Comparison of ENCODE assay signal across 31 cellular contexts in genomic region chr3:8366214-8366613, GRCh38.
"Had no signal": no experiment of that assay in that cellular context is flagged by ENCODE, and none has a peak within 500 bp of the region (broad histone marks: within the 10 kb centered on the region; RNA-seq: fewer than 3 reads in every experiment).

No MANE protein-coding gene starts in this region.

- H3K27me3 ChIP-seq: body of pancreas, dorsolateral prefrontal cortex, heart left ventricle, stomach, uterus had no signal

- H3K27me3 Mint-ChIP-seq: activated naive CD8-positive, alpha-beta T cell; progenitor cell of endocrine pancreas had no signal

- H3K36me3 ChIP-seq: heart left ventricle, stomach, uterus had no signal

- H3K4me3 ChIP-seq: body of pancreas, coronary artery, heart left ventricle, smooth muscle cell, stomach, uterus had no signal

- DNase-seq: activated CD4-positive, alpha-beta T cell treated with anti-CD3 and anti-CD28 coated beads for 1 hour; activated CD8-positive, alpha-beta memory T cell treated with anti-CD3 and anti-CD28 coated beads, Interleukin-2, amount 10 ng/mL, durations not matched to agents 7 days and 5 days; activated CD8-positive, alpha-beta T cell treated with anti-CD3 and anti-CD28 coated beads, Interleukin-2, amount 10 ng/mL, durations not matched to agents 7 days and 5 days; activated T-cell treated with anti-CD3 and anti-CD28 coated beads, Interleukin-2, amount 50 U/mL, for 48 hours; aorta; body of pancreas; dorsolateral prefrontal cortex; effector memory CD4-positive, alpha-beta T cell; erythroblast; heart left ventricle; immature natural killer cell; kidney; left colon; mesenchymal stem cell; natural killer cell; stimulated activated CD4-positive, alpha-beta T cell treated with anti-CD3 and anti-CD28 coated beads, Interleukin-1b, Interleukin-23, amount 100 ng/mL, for 48 hours; stimulated activated CD4-positive, alpha-beta T cell treated with anti-CD3 and anti-CD28 coated beads, Interleukin-4, amount 100 ng/mL, for 4 hours; stimulated activated CD8-positive, alpha-beta memory T cell treated with anti-CD3 and anti-CD28 coated beads, Interleukin-4, amount 100 ng/mL, for 48 hours; stomach; SW 1271; T-helper 9 cell; trophoblast cell; uterus had no signal

- H3K9me3 ChIP-seq: body of pancreas, heart left ventricle, stomach, uterus had no signal

- H3K36me3 Mint-ChIP-seq: natural killer cell, WTC11 had no signal

- H3K4me1 Mint-ChIP-seq: activated CD8-positive, alpha-beta memory T cell treated with anti-CD3 and anti-CD28 coated beads, Interleukin-2, amount 10 ng/mL, durations not matched to agents 7 days and 5 days; stimulated activated memory B cell treated with anti-CD40 and anti-IgM and Interleukin-4, amounts not matched to agents 10 μg/mL and 1 μg/mL and 100 μg/mL, for 72 hours; WTC11 had no signal

- H3K27ac Mint-ChIP-seq: activated CD8-positive, alpha-beta memory T cell treated with anti-CD3 and anti-CD28 coated beads, Interleukin-2, amount 10 ng/mL, durations not matched to agents 7 days and 5 days; activated CD8-positive, alpha-beta T cell treated with anti-CD3 and anti-CD28 coated beads, Interleukin-2, amount 10 ng/mL, durations not matched to agents 7 days and 5 days; activated naive CD8-positive, alpha-beta T cell; activated T-helper 2 cell treated with anti-CD3 and anti-CD28 coated beads, Interferon-gamma antibody, Interleukin-2, Interleukin-4, amounts not matched to agents 10 μg/mL and 5 μg/mL and 100 μg/mL, durations not matched to agents 14 hours and 24 hours and 36 hours; natural killer cell; progenitor cell of endocrine pancreas; stimulated activated memory B cell treated with anti-CD40 and anti-IgM and Interleukin-4, amounts not matched to agents 10 μg/mL and 1 μg/mL and 100 μg/mL, for 72 hours; T-helper 1 cell treated with Interleukin-12 subunit alpha and Interleukin-12 subunit beta and Interleukin-4 antibody, amounts not matched to agents 30 μg/mL and 1 μg/mL, for 36 hours; WTC11 had no signal

- H3K4me3 Mint-ChIP-seq: activated CD8-positive, alpha-beta memory T cell treated with anti-CD3 and anti-CD28 coated beads, Interleukin-2, amount 10 ng/mL, durations not matched to agents 7 days and 5 days; activated CD8-positive, alpha-beta T cell treated with anti-CD3 and anti-CD28 coated beads, Interleukin-2, amount 10 ng/mL, durations not matched to agents 7 days and 5 days; activated naive CD8-positive, alpha-beta T cell; immature natural killer cell; natural killer cell; stimulated activated memory B cell treated with anti-CD40 and anti-IgM and Interleukin-4, amounts not matched to agents 10 μg/mL and 1 μg/mL and 100 μg/mL, for 72 hours; T-helper 1 cell treated with Interleukin-12 subunit alpha and Interleukin-12 subunit beta and Interleukin-4 antibody, amounts not matched to agents 30 μg/mL and 1 μg/mL, for 36 hours; WTC11 had no signal

- H3K9me3 Mint-ChIP-seq: WTC11 had no signal

- H3K27ac ChIP-seq: body of pancreas, coronary artery, dorsolateral prefrontal cortex, heart left ventricle, stomach, uterus had no signal

- ATAC-seq: activated CD8-positive, alpha-beta memory T cell treated with anti-CD3 and anti-CD28 coated beads, Interleukin-2, amount 10 ng/mL, durations not matched to agents 7 days and 5 days; activated CD8-positive, alpha-beta T cell treated with anti-CD3 and anti-CD28 coated beads, Interleukin-2, amount 10 ng/mL, durations not matched to agents 7 days and 5 days; body of pancreas; heart left ventricle; left colon; natural killer cell; stimulated activated memory B cell treated with anti-CD40 and anti-IgM and Interleukin-4, amounts not matched to agents 10 μg/mL and 1 μg/mL and 100 μg/mL, for 72 hours; WTC11 had no signal

- H3K4me1 ChIP-seq: body of pancreas, stomach, uterus had no signal
